12 cellular contexts compared by ENCODE assay signal in genomic region chrX:39331062-39331704, GRCh38.
DNase-seq lines count a peak whose midpoint lies in the region; ATAC-seq and TF ChIP-seq lines count a peak whose summit lies in the region.
"Had no signal": no experiment of that assay in that cellular context is flagged by ENCODE, and none has a peak within 500 bp of the region (broad histone marks: within the 10 kb centered on the region; RNA-seq: fewer than 3 reads in every experiment).

No MANE protein-coding gene starts in this region.

- peaks cover 6% of the 10 kb centered on the region for H3K9me3 Mint-ChIP-seq in activated naive CD8-positive, alpha-beta T cell treated with anti-CD3 and anti-CD28 coated beads, Interleukin-2, amount 50 U/mL, for 24 hours
- H3K9me3 Mint-ChIP-seq: central memory CD8-positive, alpha-beta T cell had no signal

- ATAC-seq in GM18909 (IDR thresholded peaks at IDR 0.05; ENCODE audit: poor library complexity, unreplicated experiment) (peak; percentile 62), GM19395 (IDR thresholded peaks at IDR 0.05; ENCODE audit: unreplicated experiment) (no peak), HG03521 (IDR thresholded peaks at IDR 0.05; ENCODE audit: unreplicated experiment) (no peak)
- ATAC-seq in activated naive CD8-positive, alpha-beta T cell treated with anti-CD3 and anti-CD28 coated beads, Interleukin-2, amount 50 U/mL, for 24 hours = peak; percentile 87
- ATAC-seq: foreskin keratinocyte had no signal

- H3K36me3 Mint-ChIP-seq in activated naive CD8-positive, alpha-beta T cell treated with anti-CD3 and anti-CD28 coated beads, Interleukin-2, amount 50 U/mL, for 24 hours (ENCODE audit: low read depth) = peaks cover 32% of the 10 kb centered on the region
- H3K36me3 Mint-ChIP-seq: CD14-positive monocyte had no signal

- DNase-seq in A172 (ENCODE audit: low spot score) = peak; percentile 0
- peak; percentile 84 for DNase-seq in MV-4-11 (lab: John Stamatoyannopoulos, UW)
- DNase-seq in activated naive CD8-positive, alpha-beta T cell treated with anti-CD3 and anti-CD28 coated beads, Interleukin-2, amount 50 U/mL, for 24 hours = peak; percentile 38
- no peak for DNase-seq in HEK293T (ENCODE audit: extremely low spot score)
- DNase-seq in MG63 = no peak
- DNase-seq: foreskin keratinocyte, testis had no signal

- POLR2A ChIA-PET in HEK293T (lab: Yijun Ruan, JAX) = no interaction called here

- no peak overlapping the region for H3K4me3 ChIP-seq in MG63
- H3K4me3 ChIP-seq: testis had no signal

- H3K9me3 ChIP-seq in MG63 = no peaks in the 10 kb centered on the region
- H3K9me3 ChIP-seq: testis had no signal

- no peaks in the 10 kb centered on the region for H3K27me3 ChIP-seq in MG63
- H3K27me3 ChIP-seq: foreskin keratinocyte, testis had no signal

- H3K36me3 ChIP-seq in MG63 = no peaks in the 10 kb centered on the region

- H3K4me3 Mint-ChIP-seq in activated naive CD8-positive, alpha-beta T cell treated with anti-CD3 and anti-CD28 coated beads, Interleukin-2, amount 50 U/mL, for 24 hours = peak overlapping the region; percentile 57
- H3K4me3 Mint-ChIP-seq: CD14-positive monocyte; central memory CD8-positive, alpha-beta T cell had no signal

- peaks cover 90% of the 10 kb centered on the region for H3K4me1 Mint-ChIP-seq in activated naive CD8-positive, alpha-beta T cell treated with anti-CD3 and anti-CD28 coated beads, Interleukin-2, amount 50 U/mL, for 24 hours

- H3K27ac Mint-ChIP-seq in activated naive CD8-positive, alpha-beta T cell treated with anti-CD3 and anti-CD28 coated beads, Interleukin-2, amount 50 U/mL, for 24 hours = peak overlapping the region; percentile 98

- H3K27me3 Mint-ChIP-seq in activated naive CD8-positive, alpha-beta T cell treated with anti-CD3 and anti-CD28 coated beads, Interleukin-2, amount 50 U/mL, for 24 hours = no peaks in the 10 kb centered on the region

- CTCF ChIA-PET in HEK293T (lab: Yijun Ruan, JAX) = no interaction called here

TF ChIP-seq in HEK293T, 16 proteins besides CTCF, POLR2A, EP300 and RAD21:
- no peak for TF ChIP-seq ELF4 (IDR thresholded peaks at IDR 0.05)
- no peak for TF ChIP-seq FOXA1 (IDR thresholded peaks at IDR 0.05)
- no peak for TF ChIP-seq ZNF384 (IDR thresholded peaks at IDR 0.05)
- no peak for TF ChIP-seq FOXK2 (IDR thresholded peaks at IDR 0.05)
- no peak for TF ChIP-seq TARDBP (IDR thresholded peaks at IDR 0.05)
- TF ChIP-seq PKNOX1 (IDR thresholded peaks at IDR 0.05) = no peak
- no peak for TF ChIP-seq NFRKB (IDR thresholded peaks at IDR 0.05)

Comparison
In these comparisons a context has a peak if more than half of its experiments do, and no peak if none do; other contexts are left out.
1. DNase-seq: peak in A172 (single experiment), MV-4-11 (single experiment) and activated naive CD8-positive, alpha-beta T cell treated with anti-CD3 and anti-CD28 coated beads, Interleukin-2, amount 50 U/mL, for 24 hours (single experiment); none in HEK293T (single experiment) and MG63 (single experiment).
2. ATAC-seq: peak in GM18909 (single experiment) and activated naive CD8-positive, alpha-beta T cell treated with anti-CD3 and anti-CD28 coated beads, Interleukin-2, amount 50 U/mL, for 24 hours (single experiment); none in GM19395 (single experiment) and HG03521 (single experiment).